1 cellular context compared by ENCODE assay signal in the genomic region with DNA sequence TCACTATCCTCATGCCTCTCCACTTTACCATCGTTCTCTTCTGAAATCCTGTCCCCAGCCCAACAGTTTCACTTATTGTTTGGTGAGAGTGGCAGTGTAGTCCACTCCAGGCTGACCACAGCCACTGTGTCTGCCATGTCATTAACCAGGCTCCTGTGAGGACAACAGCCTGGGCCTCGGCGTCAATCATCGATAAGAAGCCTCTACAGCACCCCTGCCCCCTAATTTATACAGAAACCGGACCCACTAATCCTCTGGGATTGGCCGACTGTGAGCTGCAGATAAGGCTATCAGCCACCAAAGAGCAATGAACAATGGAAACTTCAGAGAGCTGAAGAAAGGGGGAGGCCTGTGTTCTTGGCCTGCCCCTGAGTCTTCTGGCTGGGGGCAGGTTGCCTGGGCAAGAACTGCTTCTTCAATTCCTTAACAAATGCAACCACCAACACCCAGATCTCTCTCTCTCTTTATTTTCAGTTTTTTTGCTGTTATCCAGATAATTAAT.
A peak's percentile ranks its signal among the peaks of the same experiment; 100 is the strongest.
TF ChIP-seq lines count a peak whose summit lies in the region.

No MANE protein-coding gene starts in this region.

TF ChIP-seq in HepG2, 621 proteins besides CTCF, POLR2A, EP300 and RAD21:
- TF ChIP-seq IKZF4 (CRISPR knock-in tag; IDR thresholded peaks at IDR 0.05; ENCODE audit: borderline replicate concordance, low read depth, not compliant biosample characterization): no peak
- peak; percentile 57 for TF ChIP-seq RBM22 (optimal IDR thresholded peaks at IDR 0.05; ENCODE audit: low read length)
